Comparison of ENCODE assay signal across 12 cellular contexts in genomic region chrX:130118396-130118795, GRCh38. TPM values are rescaled to one million over a fixed set of nuclear protein-coding genes. Genes with fewer than 3 reads are reported as not detected.
DNase-seq lines count a peak whose midpoint lies in the region; ATAC-seq, FAIRE-seq and TF ChIP-seq lines count a peak whose summit lies in the region.
"Had no signal": no experiment of that assay in that cellular context is flagged by ENCODE, and none has a peak within 500 bp of the region (broad histone marks: within the 10 kb centered on the region; RNA-seq: fewer than 3 reads in every experiment).

No MANE protein-coding gene starts in this region.

- H3K4me3 ChIP-seq in bronchial epithelial cell (ENCODE audit: low read depth, low read length) = no peak overlapping the region

- H3K4me1 Mint-ChIP-seq in osteocyte (ENCODE audit: unreplicated experiment) = peaks cover 37% of the 10 kb centered on the region

- peak overlapping the region; percentile 53 for H3K4me3 Mint-ChIP-seq in osteocyte (ENCODE audit: unreplicated experiment)
- H3K4me3 Mint-ChIP-seq: endodermal cell had no signal

- ATAC-seq in GM19455 (IDR thresholded peaks at IDR 0.05; ENCODE audit: unreplicated experiment) (no peak), GM21529 (IDR thresholded peaks at IDR 0.05; ENCODE audit: unreplicated experiment) (no peak)

- H3K27me3 ChIP-seq in bronchial epithelial cell (ENCODE audit: control insufficient read depth, insufficient read depth, low read length) = no peaks in the 10 kb centered on the region

- no peaks in the 10 kb centered on the region for H3K36me3 ChIP-seq in bronchial epithelial cell (ENCODE audit: control insufficient read depth, insufficient read depth, low read length)

- peak overlapping the region; percentile 86 for H3K27ac Mint-ChIP-seq in osteocyte (ENCODE audit: unreplicated experiment)
- H3K27ac Mint-ChIP-seq: endodermal cell had no signal

- no peaks in the 10 kb centered on the region for H3K27me3 Mint-ChIP-seq in osteocyte (ENCODE audit: unreplicated experiment)
- H3K27me3 Mint-ChIP-seq: stimulated activated naive CD8-positive, alpha-beta T cell treated with anti-CD3 and anti-CD28 coated beads, Interleukin-15, Interleukin-2, amounts not matched to agents 100 ng/mL and 50 ng/mL, for 24 hours had no signal

- no peak for TF ChIP-seq CTCF in bronchial epithelial cell (IDR thresholded peaks at IDR 0.05; ENCODE audit: insufficient read depth, low read length, severe bottlenecking)
- TF ChIP-seq CTCF in osteocyte (IDR thresholded peaks at IDR 0.05) = no peak

- H3K36me3 Mint-ChIP-seq in osteocyte (ENCODE audit: unreplicated experiment) = peaks cover 2% of the 10 kb centered on the region

- DNase-seq in Caki2 (ENCODE audit: low read depth) = peak; percentile 30
- DNase-seq in KBM-7 = peak; percentile 43
- peak; percentile 60 for DNase-seq in bronchial epithelial cell (ENCODE audit: low read depth)
- no peak for DNase-seq in osteocyte (ENCODE audit: extremely low spot score, unreplicated experiment)
- DNase-seq in cerebellar nuclear complex (lab: John Stamatoyannopoulos, UW) = no peak
- no peak for DNase-seq in stimulated activated CD4-positive, alpha-beta T cell treated with anti-CD3 and anti-CD28 coated beads, Interleukin-4, amount 100 ng/mL, for 4 hours
- DNase-seq: activated CD4-positive, CD25-positive, alpha-beta regulatory T cell; endodermal cell; NCI-H2107 had no signal

- FAIRE-seq in bronchial epithelial cell (lab: Jason Lieb, UNC) = no peak

- no peaks in the 10 kb centered on the region for H3K9me3 Mint-ChIP-seq in osteocyte (ENCODE audit: unreplicated experiment)
- H3K9me3 Mint-ChIP-seq: stimulated activated naive CD8-positive, alpha-beta T cell treated with anti-CD3 and anti-CD28 coated beads, Interleukin-15, Interleukin-2, amounts not matched to agents 100 ng/mL and 50 ng/mL, for 24 hours had no signal

- in situ Hi-C loops in Caki2 (cut with HindIII; ENCODE audit: low pct_unique_long_range_greater_than_20kb, low sequenced_read_pairs) = no loop called here
- in situ Hi-C loops in KBM-7 (cut with MboI; ENCODE audit: low pct_unique_long_range_greater_than_20kb, low sequenced_read_pairs) = loop anchor here (5.0 kb wide), 1 partner anchor 36 kb away; no protein-coding TSS in a partner anchor

RNA-seq across cellular contexts. Expression of gene ELF4, which starts 8.1 kb away (rescaled TPM):
- total RNA-seq in Caki2 (2014; rRNA removed; shearing (Covaris generic); ENCODE audit: low replicate concordance) = 12.5 and 16.0 TPM in 2 replicates
- total RNA-seq in bronchial epithelial cell (9.0 and 11.5 TPM in 2 replicates), osteocyte (24.9 and 25.2 TPM in 2 replicates)

RNA-seq across cellular contexts. Expression of gene AIFM1, which starts 47.2 kb away (rescaled TPM):
- 29.7 and 39.0 TPM in 2 replicates for total RNA-seq in Caki2 (2014; rRNA removed; shearing (Covaris generic); ENCODE audit: low replicate concordance)
- total RNA-seq in bronchial epithelial cell (23.8 and 26.6 TPM in 2 replicates), osteocyte (27.7 and 31.2 TPM in 2 replicates)

RNA-seq across cellular contexts. Expression of gene RAB33A, which starts 53.4 kb away (rescaled TPM):
- total RNA-seq in Caki2 (2014; rRNA removed; shearing (Covaris generic); ENCODE audit: low replicate concordance) = not detected in 2 replicates
- total RNA-seq in bronchial epithelial cell (0.13 and 0.26 TPM in 2 replicates), osteocyte (3.6 and 4.1 TPM in 2 replicates)
- total RNA-seq: endodermal cell had no signal

Comparison
In these comparisons a context has a peak if more than half of its experiments do, and no peak if none do; other contexts are left out.
1. DNase-seq: peak in Caki2 (single experiment), KBM-7 (single experiment) and bronchial epithelial cell (single experiment); none in osteocyte (single experiment), cerebellar nuclear complex (0 of 2) and stimulated activated CD4-positive, alpha-beta T cell treated with anti-CD3 and anti-CD28 coated beads, Interleukin-4, amount 100 ng/mL, for 4 hours (0 of 2).